In the genomic region with DNA sequence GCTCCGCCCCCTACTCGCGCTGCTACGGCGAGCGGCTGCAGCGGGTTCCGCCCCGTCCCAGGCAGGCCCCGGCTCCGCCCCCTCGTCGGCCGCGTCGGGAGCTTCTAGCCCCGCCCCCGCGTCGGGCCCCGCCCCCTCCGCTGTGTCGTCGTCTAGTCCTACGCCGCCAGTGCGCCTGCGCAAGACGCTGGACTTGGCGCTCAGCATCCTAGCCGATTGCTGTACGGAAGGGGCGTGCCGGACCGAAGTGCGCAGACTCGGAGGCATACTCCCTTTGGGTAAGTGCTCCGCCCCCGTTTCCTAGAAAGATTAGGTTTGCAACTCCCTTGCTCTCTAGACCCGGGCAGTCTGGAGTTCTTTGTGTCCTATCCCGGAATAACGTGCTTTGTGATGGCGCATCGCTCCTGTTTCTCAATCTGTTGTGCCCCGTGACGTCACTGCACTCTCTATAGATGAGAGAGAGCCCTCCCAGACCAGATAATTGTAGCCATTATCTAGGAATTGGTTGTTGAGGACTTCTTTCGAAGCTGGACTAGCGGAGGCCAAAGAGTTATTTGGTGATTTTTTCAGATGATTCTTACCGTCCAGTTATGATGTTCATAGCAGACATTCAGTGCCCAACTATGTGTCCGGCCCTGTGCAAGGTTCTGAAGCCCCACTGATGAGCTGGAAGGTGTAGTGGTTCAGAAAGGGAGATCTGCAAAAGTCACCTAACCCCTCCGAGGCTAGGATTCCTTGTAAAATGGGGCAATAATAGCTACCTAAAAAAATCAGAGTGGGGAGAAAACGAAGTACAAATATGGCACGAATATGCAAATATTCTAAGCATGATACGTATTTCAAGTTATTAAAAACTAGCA, we compare ENCODE assay signal across 1 cellular context.
TF ChIP-seq lines count a peak whose summit lies in the region.

No MANE protein-coding gene starts in this region.

TF ChIP-seq in endothelial cell of umbilical vein, 7 proteins besides CTCF, POLR2A, EP300 and RAD21:
- TF ChIP-seq GATA2 (IDR thresholded peaks at IDR 0.05; ENCODE audit: insufficient read depth, insufficient read length, low read depth, low read length): no peak
- TF ChIP-seq JUN (IDR thresholded peaks at IDR 0.05; ENCODE audit: borderline replicate concordance, insufficient read depth, insufficient read length, low read depth): no peak
- no peak for TF ChIP-seq EZH2 (IDR thresholded peaks at IDR 0.05; ENCODE audit: borderline replicate concordance, low read depth, low read length, severe bottlenecking)
- TF ChIP-seq FOS (IDR thresholded peaks at IDR 0.05; ENCODE audit: borderline replicate concordance, insufficient read depth, low read length): no peak
- no peak for TF ChIP-seq MAX (IDR thresholded peaks at IDR 0.05; ENCODE audit: insufficient read depth, insufficient read length)
- TF ChIP-seq POLR2AphosphoS5 (IDR thresholded peaks at IDR 0.05; ENCODE audit: insufficient read depth, low read depth, low read length): peak; percentile 2
